Comparison of ENCODE assay signal across 8 cellular contexts in genomic region chr18:23131693-23132319, GRCh38. TPM values are rescaled to one million over a fixed set of nuclear protein-coding genes. Genes with fewer than 3 reads are reported as not detected.
DNase-seq lines count a peak whose midpoint lies in the region; ATAC-seq and TF ChIP-seq lines count a peak whose summit lies in the region.

No MANE protein-coding gene starts in this region.

- no peak for ATAC-seq in activated CD8-positive, alpha-beta T cell treated with anti-CD3 and anti-CD28 coated beads, Interleukin-2, amount 10 ng/mL, durations not matched to agents 7 days and 5 days
- ATAC-seq in GM21529 (IDR thresholded peaks at IDR 0.05; ENCODE audit: unreplicated experiment) = no peak

- no peaks in the 10 kb centered on the region for H3K9me3 ChIP-seq in CD8-positive, alpha-beta memory T cell (ENCODE audit: low read length)
- H3K9me3 ChIP-seq in esophagus squamous epithelium = no peaks in the 10 kb centered on the region

- peaks cover 7 to 20% (median 8%) of the 10 kb centered on the region in 3 donors for H3K4me1 Mint-ChIP-seq in CD8-positive, alpha-beta memory T cell
- peaks cover 29% of the 10 kb centered on the region for H3K4me1 Mint-ChIP-seq in activated CD8-positive, alpha-beta T cell treated with anti-CD3 and anti-CD28 coated beads, Interleukin-2, amount 10 ng/mL, durations not matched to agents 7 days and 5 days (ENCODE audit: low read depth)
- H3K4me1 Mint-ChIP-seq in nephron progenitor cell = peaks cover 58% of the 10 kb centered on the region
- peaks cover 22% of the 10 kb centered on the region for H3K4me1 Mint-ChIP-seq in type B pancreatic cell (ENCODE audit: unreplicated experiment)

- no peak overlapping the region for H3K4me3 ChIP-seq in CD8-positive, alpha-beta memory T cell (ENCODE audit: low read length)
- H3K4me3 ChIP-seq in esophagus squamous epithelium = no peak overlapping the region

- peaks cover 8% of the 10 kb centered on the region for H3K4me1 ChIP-seq in CD8-positive, alpha-beta memory T cell (ENCODE audit: insufficient read depth, low read length)
- H3K4me1 ChIP-seq in esophagus squamous epithelium = peaks cover 10 to 30% (median 12%) of the 10 kb centered on the region in 3 donors

- peaks cover 9 to 37% of the 10 kb centered on the region in 2 donors for H3K27me3 Mint-ChIP-seq in CD8-positive, alpha-beta memory T cell
- peaks cover 13% of the 10 kb centered on the region for H3K27me3 Mint-ChIP-seq in activated CD8-positive, alpha-beta T cell treated with anti-CD3 and anti-CD28 coated beads, Interleukin-2, amount 10 ng/mL, durations not matched to agents 7 days and 5 days (ENCODE audit: low read depth)
- H3K27me3 Mint-ChIP-seq in nephron progenitor cell (ENCODE audit: low read depth, poor library complexity) (peaks cover 8% of the 10 kb centered on the region), type B pancreatic cell (peaks cover 18% of the 10 kb centered on the region)

- no peaks in the 10 kb centered on the region for H3K9me3 Mint-ChIP-seq in CD8-positive, alpha-beta memory T cell
- H3K9me3 Mint-ChIP-seq in activated CD8-positive, alpha-beta T cell treated with anti-CD3 and anti-CD28 coated beads, Interleukin-2, amount 10 ng/mL, durations not matched to agents 7 days and 5 days (ENCODE audit: insufficient read depth) = no peaks in the 10 kb centered on the region
- H3K9me3 Mint-ChIP-seq in nephron progenitor cell = no peaks in the 10 kb centered on the region
- no peaks in the 10 kb centered on the region for H3K9me3 Mint-ChIP-seq in type B pancreatic cell

- WGBS in esophagus squamous epithelium, 2 donors = 14 to 17% methylated on average over 8 of the region's 8 CpGs

- TF ChIP-seq CTCF in esophagus squamous epithelium (IDR thresholded peaks at IDR 0.05) = peak; percentile 69 to 84 (median 82)
- TF ChIP-seq CTCF in nephron progenitor cell (IDR thresholded peaks at IDR 0.05) = peak; percentile 76
- TF ChIP-seq CTCF in type B pancreatic cell (conservative IDR thresholded peaks at IDR 0.05) = peak; percentile 90

- intact Hi-C loops in esophagus squamous epithelium (cut with DNase I) = loop anchor here (10.0 kb wide), 2 partner anchors 103 to 223 kb away; no protein-coding TSS in a partner anchor

- H3K27me3 ChIP-seq in CD8-positive, alpha-beta memory T cell (ENCODE audit: insufficient read depth, low read length, poor library complexity, severe bottlenecking) = peaks cover 22% of the 10 kb centered on the region
- peaks cover 0 to 17% (median 0%) of the 10 kb centered on the region in 4 donors for H3K27me3 ChIP-seq in esophagus squamous epithelium

- CTCF ChIA-PET in CD8-positive, alpha-beta memory T cell (lab: Charles Lee) = interaction anchor here (0.7 to 6.0 kb wide), 21 partner anchors 9 to 297 kb away, joined by 3 to 52 read pairs (median 4); no protein-coding TSS in a partner anchor
- CTCF ChIA-PET in HEK293T (lab: Yijun Ruan, JAX) = interaction anchor here (0.6 to 1.6 kb wide), 15 partner anchors 9 to 367 kb away, joined by 3 to 8 read pairs (median 4); no protein-coding TSS in a partner anchor
- CTCF ChIA-PET in activated CD8-positive, alpha-beta T cell treated with anti-CD3 and anti-CD28 coated beads, Interleukin-2, amount 10 ng/mL, durations not matched to agents 7 days and 5 days (lab: Charles Lee) = interaction anchor here (0.6 to 7.6 kb wide), 39 partner anchors 10 to 1685 kb away, joined by 3 to 94 read pairs (median 3); no protein-coding TSS in a partner anchor

- H3K4me3 Mint-ChIP-seq in CD8-positive, alpha-beta memory T cell = peak overlapping the region in 2 of 7 donors; percentile 7 to 54
- H3K4me3 Mint-ChIP-seq in activated CD8-positive, alpha-beta T cell treated with anti-CD3 and anti-CD28 coated beads, Interleukin-2, amount 10 ng/mL, durations not matched to agents 7 days and 5 days = no peak overlapping the region
- H3K4me3 Mint-ChIP-seq in nephron progenitor cell (no peak overlapping the region), type B pancreatic cell (peak overlapping the region; percentile 35)

- DNase-seq in CD8-positive, alpha-beta memory T cell = peak; percentile 42 to 72 (median 53)
- peak; percentile 77 for DNase-seq in HEK293T (ENCODE audit: extremely low spot score)
- peak; percentile 90 for DNase-seq in NCI-H82 (lab: John Stamatoyannopoulos, UW)
- peak; percentile 82 for DNase-seq in activated CD8-positive, alpha-beta T cell treated with anti-CD3 and anti-CD28 coated beads, Interleukin-2, amount 10 ng/mL, durations not matched to agents 7 days and 5 days
- DNase-seq in esophagus squamous epithelium (lab: John Stamatoyannopoulos, UW) = no peak
- DNase-seq in nephron progenitor cell = peak; percentile 60
- no peak for DNase-seq in type B pancreatic cell (ENCODE audit: extremely low spot score, unreplicated experiment)

- H3K27ac ChIP-seq in CD8-positive, alpha-beta memory T cell (ENCODE audit: low read depth, low read length) = no peak overlapping the region
- no peak overlapping the region for H3K27ac ChIP-seq in esophagus squamous epithelium

- no peak for TF ChIP-seq POLR2A in esophagus squamous epithelium (IDR thresholded peaks at IDR 0.05)

- POLR2A ChIA-PET in CD8-positive, alpha-beta memory T cell (lab: Charles Lee) = interaction anchor here (1.1 kb wide), 1 partner anchor 280 kb away, joined by 3 read pairs; no protein-coding TSS in a partner anchor
- POLR2A ChIA-PET in HEK293T (lab: Yijun Ruan, JAX) = interaction anchor here (1.5 kb wide), 1 partner anchor 321 kb away, joined by 3 read pairs; the partner anchor contains the start of gene RIOK3
- POLR2A ChIA-PET in activated CD8-positive, alpha-beta T cell treated with anti-CD3 and anti-CD28 coated beads, Interleukin-2, amount 10 ng/mL, durations not matched to agents 7 days and 5 days (lab: Charles Lee) = no interaction called here

- H3K36me3 Mint-ChIP-seq in CD8-positive, alpha-beta memory T cell = no peaks in the 10 kb centered on the region
- H3K36me3 Mint-ChIP-seq in activated CD8-positive, alpha-beta T cell treated with anti-CD3 and anti-CD28 coated beads, Interleukin-2, amount 10 ng/mL, durations not matched to agents 7 days and 5 days (ENCODE audit: low read depth) = no peaks in the 10 kb centered on the region
- no peaks in the 10 kb centered on the region for H3K36me3 Mint-ChIP-seq in nephron progenitor cell (ENCODE audit: low read depth)
- H3K36me3 Mint-ChIP-seq in type B pancreatic cell = no peaks in the 10 kb centered on the region

- H3K27ac Mint-ChIP-seq in CD8-positive, alpha-beta memory T cell = no peak overlapping the region
- H3K27ac Mint-ChIP-seq in activated CD8-positive, alpha-beta T cell treated with anti-CD3 and anti-CD28 coated beads, Interleukin-2, amount 10 ng/mL, durations not matched to agents 7 days and 5 days = no peak overlapping the region
- H3K27ac Mint-ChIP-seq in nephron progenitor cell (no peak overlapping the region), type B pancreatic cell (peak overlapping the region; percentile 44)

- H3K36me3 ChIP-seq in CD8-positive, alpha-beta memory T cell (ENCODE audit: insufficient read depth, low read length) = no peaks in the 10 kb centered on the region
- H3K36me3 ChIP-seq in esophagus squamous epithelium = no peaks in the 10 kb centered on the region

TF ChIP-seq in HEK293T, 16 proteins besides CTCF, POLR2A, EP300 and RAD21:
- TF ChIP-seq ZNF384 (IDR thresholded peaks at IDR 0.05) = no peak
- no peak for TF ChIP-seq LEF1 (IDR thresholded peaks at IDR 0.05; ENCODE audit: borderline replicate concordance)
- TF ChIP-seq PKNOX1 (IDR thresholded peaks at IDR 0.05) = no peak
- no peak for TF ChIP-seq FOXM1 (IDR thresholded peaks at IDR 0.05; ENCODE audit: borderline replicate concordance)
- no peak for TF ChIP-seq FOXA1 (IDR thresholded peaks at IDR 0.05)
- TF ChIP-seq BHLHE40 (IDR thresholded peaks at IDR 0.05; ENCODE audit: borderline replicate concordance) = no peak
- TF ChIP-seq HDGF (IDR thresholded peaks at IDR 0.05; ENCODE audit: borderline replicate concordance) = no peak
- TF ChIP-seq NFRKB (IDR thresholded peaks at IDR 0.05) = no peak

RNA-seq across cellular contexts. Expression of gene CABLES1, which starts 3.5 kb away (rescaled TPM):
- 1 to 10 TPM; 8.0 to 8.9 TPM for total RNA-seq in CD8-positive, alpha-beta memory T cell
- polyA plus RNA-seq in CD8-positive, alpha-beta memory T cell = 0.30 TPM
- total RNA-seq in activated CD8-positive, alpha-beta T cell treated with anti-CD3 and anti-CD28 coated beads, Interleukin-2, amount 10 ng/mL, durations not matched to agents 7 days and 5 days = 1 to 10 TPM; 2.3 to 2.7 TPM
- 1 to 10 TPM; 4.4 to 9.9 (median 8.5) TPM for total RNA-seq in esophagus squamous epithelium
- total RNA-seq in type B pancreatic cell (ENCODE audit: low replicate concordance) = 11.4 and 31.1 TPM in 2 replicates

Comparison
In these comparisons a context has a peak if more than half of its experiments do, and no peak if none do; other contexts are left out.
1. DNase-seq: peak in CD8-positive, alpha-beta memory T cell (5 of 5), HEK293T (single experiment), NCI-H82 (single experiment), activated CD8-positive, alpha-beta T cell treated with anti-CD3 and anti-CD28 coated beads, Interleukin-2, amount 10 ng/mL, durations not matched to agents 7 days and 5 days (single experiment) and nephron progenitor cell (single experiment); none in esophagus squamous epithelium (single experiment) and type B pancreatic cell (single experiment).
2. Peak in every context shown above with its lines, with median percentiles within 50 percentile points of each other: CTCF ChIP-seq.